Comparison of ENCODE assay signal across 9 cellular contexts in genomic region chr20:64078934-64079272, GRCh38. TPM values are rescaled to one million over a fixed set of nuclear protein-coding genes. Genes with fewer than 3 reads are reported as not detected.
A peak's percentile ranks its signal among the peaks of the same experiment; 100 is the strongest.
DNase-seq lines count a peak whose midpoint lies in the region; ATAC-seq and TF ChIP-seq lines count a peak whose summit lies in the region.
"Had no signal": no experiment of that assay in that cellular context is flagged by ENCODE, and none has a peak within 500 bp of the region (broad histone marks: within the 10 kb centered on the region; RNA-seq: fewer than 3 reads in every experiment).

No MANE protein-coding gene starts in this region.

- ATAC-seq in upper lobe of right lung (no peak), HG02610 (IDR thresholded peaks at IDR 0.05; ENCODE audit: unreplicated experiment) (no peak)

- CTCF ChIA-PET in activated naive CD4-positive, alpha-beta T cell treated with anti-CD3 and anti-CD28 coated beads, Interleukin-2, amount 10 ng/mL, durations not matched to agents 7 days and 5 days (lab: Charles Lee), result interaction anchor here (1.4 to 2.8 kb wide), 2 partner anchors 43 to 99 kb away, joined by 7 to 9 read pairs; partner anchors contain the start of genes PRPF6 and SAMD10

- peaks cover 32% of the 10 kb centered on the region for H3K36me3 Mint-ChIP-seq in activated naive CD4-positive, alpha-beta T cell treated with anti-CD3 and anti-CD28 coated beads, Interleukin-2, amount 10 ng/mL, durations not matched to agents 7 days and 5 days

- 66% methylated on average over 2 of the region's 4 CpGs; no CpG with 5 or more reads in 1 of the 2 experiments for WGBS in mesodermal cell (ENCODE audit: insufficient coverage in 2 of 2), 2 experiments

- in situ Hi-C loops in brain microvascular endothelial cell (cut with HindIII; ENCODE audit: low pct_ligation_motif_present, low sequenced_read_pairs), result no loop called here

- H3K27me3 Mint-ChIP-seq in activated naive CD4-positive, alpha-beta T cell treated with anti-CD3 and anti-CD28 coated beads, Interleukin-2, amount 10 ng/mL, durations not matched to agents 7 days and 5 days, result peaks cover 33% of the 10 kb centered on the region

- TF ChIP-seq CTCF in brain microvascular endothelial cell (IDR thresholded peaks at IDR 0.05; ENCODE audit: low read depth, low read length, missing control alignments), result no peak
- TF ChIP-seq CTCF in upper lobe of right lung (IDR thresholded peaks at IDR 0.05), result no peak

- peak overlapping the region; percentile 94 for H3K4me3 Mint-ChIP-seq in activated naive CD4-positive, alpha-beta T cell treated with anti-CD3 and anti-CD28 coated beads, Interleukin-2, amount 10 ng/mL, durations not matched to agents 7 days and 5 days

- no peaks in the 10 kb centered on the region for H3K36me3 ChIP-seq in brain microvascular endothelial cell (replicated peaks)
- no peaks in the 10 kb centered on the region for H3K36me3 ChIP-seq in mesodermal cell (ENCODE audit: control insufficient read depth, insufficient read depth, low read length)
- H3K36me3 ChIP-seq in upper lobe of right lung, result peaks cover 4% of the 10 kb centered on the region

- H3K4me3 ChIP-seq in brain microvascular endothelial cell (ENCODE audit: low read depth, low read length) (peak overlapping the region; percentile 63), mesodermal cell (ENCODE audit: extremely low read depth, insufficient read depth, low read length, poor library complexity, severe bottlenecking) (peak overlapping the region; percentile 65), upper lobe of right lung (peak overlapping the region; percentile 71)

- H3K27me3 ChIP-seq in brain microvascular endothelial cell (replicated peaks) (peaks cover 3% of the 10 kb centered on the region), upper lobe of right lung (peaks cover 1% of the 10 kb centered on the region)

- peaks cover 8% of the 10 kb centered on the region for H3K4me1 ChIP-seq in mesodermal cell (ENCODE audit: control insufficient read depth, insufficient read depth, low read length, poor library complexity, severe bottlenecking)
- H3K4me1 ChIP-seq in upper lobe of right lung, result peaks cover 26% of the 10 kb centered on the region

- peak overlapping the region; percentile 92 for H3K27ac Mint-ChIP-seq in activated naive CD4-positive, alpha-beta T cell treated with anti-CD3 and anti-CD28 coated beads, Interleukin-2, amount 10 ng/mL, durations not matched to agents 7 days and 5 days

- no peaks in the 10 kb centered on the region for H3K9me3 Mint-ChIP-seq in activated naive CD4-positive, alpha-beta T cell treated with anti-CD3 and anti-CD28 coated beads, Interleukin-2, amount 10 ng/mL, durations not matched to agents 7 days and 5 days

- peaks cover 52% of the 10 kb centered on the region for H3K4me1 Mint-ChIP-seq in activated naive CD4-positive, alpha-beta T cell treated with anti-CD3 and anti-CD28 coated beads, Interleukin-2, amount 10 ng/mL, durations not matched to agents 7 days and 5 days

- H3K27ac ChIP-seq in brain microvascular endothelial cell (no peak overlapping the region), mesodermal cell (ENCODE audit: low read depth, low read length, severe bottlenecking) (no peak overlapping the region), upper lobe of right lung (peak overlapping the region; percentile 83)

- intact Hi-C loops in upper lobe of right lung (cut with DNase I), result no loop called here

- H3K9me3 ChIP-seq in mesodermal cell (ENCODE audit: control insufficient read depth, low read length) (no peaks in the 10 kb centered on the region), upper lobe of right lung (no peaks in the 10 kb centered on the region)

- DNase-seq in activated naive CD4-positive, alpha-beta T cell treated with anti-CD3 and anti-CD28 coated beads, Interleukin-2, amount 10 ng/mL, durations not matched to agents 7 days and 5 days, result no peak
- no peak for DNase-seq in activated naive CD4-positive, alpha-beta T cell treated with Interleukin-2 at 50 U/mL for 16 hours
- DNase-seq in brain microvascular endothelial cell, result no peak
- no peak for DNase-seq in upper lobe of right lung
- DNase-seq in cerebellum (ENCODE audit: low spot score), result no peak
- DNase-seq in OCI-M2 (lab: John Stamatoyannopoulos, UW; ENCODE audit: unreplicated experiment), result no peak

RNA-seq across cellular contexts. Expression of gene RGS19, which starts 0.4 kb away (rescaled TPM):
- polyA plus RNA-seq in mesodermal cell (2013, experiment 1 of 2), result 12.9 TPM
- 12.2 TPM for polyA plus RNA-seq in mesodermal cell (2013, experiment 2 of 2)
- 40.8 TPM for total RNA-seq in upper lobe of right lung
- total RNA-seq in cerebellum, result 8.4 TPM

RNA-seq across cellular contexts. Expression of gene OPRL1, which starts 1.0 kb away (rescaled TPM):
- 4.6 TPM for polyA plus RNA-seq in mesodermal cell (2013, experiment 1 of 2)
- polyA plus RNA-seq in mesodermal cell (2013, experiment 2 of 2), result 3.4 TPM
- total RNA-seq in upper lobe of right lung (1.9 TPM), cerebellum (9.5 TPM)

RNA-seq across cellular contexts. Expression of gene LKAAEAR1, which starts 5.3 kb away (rescaled TPM):
- not detected for polyA plus RNA-seq in mesodermal cell (2013, experiment 1 of 2)
- polyA plus RNA-seq in mesodermal cell (2013, experiment 2 of 2), result not detected
- total RNA-seq in upper lobe of right lung, result not detected
- total RNA-seq in cerebellum, result 0.36 TPM
- total RNA-seq: Daoy had no signal

RNA-seq across cellular contexts. Expression of gene TCEA2, which starts 15.9 kb away (rescaled TPM):
- polyA plus RNA-seq in mesodermal cell (2013, experiment 1 of 2), result 83.7 TPM
- 77.5 TPM for polyA plus RNA-seq in mesodermal cell (2013, experiment 2 of 2)
- total RNA-seq in upper lobe of right lung (40.2 TPM), cerebellum (26.5 TPM)

RNA-seq across cellular contexts. Expression of gene NPBWR2, which starts 28.5 kb away (rescaled TPM):
- not detected for polyA plus RNA-seq in mesodermal cell (2013, experiment 1 of 2)
- not detected for polyA plus RNA-seq in mesodermal cell (2013, experiment 2 of 2)
- total RNA-seq in upper lobe of right lung (not detected), cerebellum (not detected)
- total RNA-seq: Daoy had no signal
